Comparison of ENCODE assay signal across 7 cellular contexts in genomic region chr17:67881083-67881482, GRCh38.
"Had no signal": no experiment of that assay in that cellular context is flagged by ENCODE, and none has a peak within 500 bp of the region (broad histone marks: within the 10 kb centered on the region; RNA-seq: fewer than 3 reads in every experiment).

No MANE protein-coding gene starts in this region.

- H3K9ac ChIP-seq: GM23248 had no signal

- DNase-seq: GM23248, GOT3, H9, HCEC 1CT, KBM-7 had no signal

- H3K4me3 ChIP-seq: GM23248 had no signal

- H2AFZ ChIP-seq: GM23248 had no signal

- H3K27ac ChIP-seq: GM23248 had no signal

- FAIRE-seq: H54, HTR-8/SVneo had no signal
